23 cellular contexts compared by ENCODE assay signal in genomic region chr9:94999832-95000231, GRCh38.
DNase-seq lines count a peak whose midpoint lies in the region; ATAC-seq, FAIRE-seq and TF ChIP-seq lines count a peak whose summit lies in the region.
"Had no signal": no experiment of that assay in that cellular context is flagged by ENCODE, and none has a peak within 500 bp of the region (broad histone marks: within the 10 kb centered on the region; RNA-seq: fewer than 3 reads in every experiment).

No MANE protein-coding gene starts in this region.

- no peak for TF ChIP-seq EP300 in A549 (IDR thresholded peaks at IDR 0.05)

- ATAC-seq in A549, result no peak
- ATAC-seq in HG02610 (IDR thresholded peaks at IDR 0.05; ENCODE audit: unreplicated experiment), result no peak
- ATAC-seq: activated CD4-positive, alpha-beta T cell treated with anti-CD3 and anti-CD28 coated beads for 36 hours had no signal

- TF ChIP-seq CTCF in A549 (IDR thresholded peaks at IDR 0.05) (no peak), GM10248 (IDR thresholded peaks at IDR 0.05; ENCODE audit: control extremely low read depth, extremely low read depth, low read depth, missing control alignments) (no peak)

- WGBS in A549 (ENCODE audit: missing lambda C conversion rate), result 44% methylated on average over 3 of the region's 3 CpGs

- H3K9ac ChIP-seq in endocrine pancreas (ENCODE audit: control insufficient read depth, insufficient read depth, low read length), result no peak overlapping the region
- no peak overlapping the region for H3K9ac ChIP-seq in muscle layer of colon (ENCODE audit: low read length)
- H3K9ac ChIP-seq in stomach smooth muscle (ENCODE audit: low read length in 2 of 2), result peak overlapping the region; percentile 26 to 30

- no peaks in the 10 kb centered on the region for H3K9me3 ChIP-seq in A549
- H3K9me3 ChIP-seq in endocrine pancreas (ENCODE audit: control insufficient read depth, low read length), result no peaks in the 10 kb centered on the region
- H3K9me3 ChIP-seq in muscle layer of colon (ENCODE audit: low read length), result no peaks in the 10 kb centered on the region
- no peaks in the 10 kb centered on the region for H3K9me3 ChIP-seq in stomach smooth muscle (ENCODE audit: control insufficient read depth in 2 of 2, low read length in 2 of 2)
- H3K9me3 ChIP-seq: BE2C had no signal

- H3K4me1 ChIP-seq in A549, result peaks cover 67% of the 10 kb centered on the region
- peaks cover 8% of the 10 kb centered on the region for H3K4me1 ChIP-seq in endocrine pancreas (ENCODE audit: control insufficient read depth, insufficient read depth, low read length)
- peaks cover 29% of the 10 kb centered on the region for H3K4me1 ChIP-seq in muscle layer of colon (ENCODE audit: insufficient read depth, low read length)
- H3K4me1 ChIP-seq in stomach smooth muscle (ENCODE audit: control insufficient read depth, insufficient read depth, low read length), result peaks cover 28% of the 10 kb centered on the region

- TF ChIP-seq POLR2A in A549 (IDR thresholded peaks at IDR 0.05; ENCODE audit: low read length), result no peak

- H3K27ac ChIP-seq in A549 (peak overlapping the region; percentile 44 to 100), muscle layer of colon (ENCODE audit: low read depth, low read length) (peak overlapping the region; percentile 64), stomach smooth muscle (ENCODE audit: low read length) (peak overlapping the region; percentile 42)
- H3K27ac ChIP-seq: PC-9 had no signal

- POLR2A ChIA-PET in A549 (lab: Yijun Ruan, JAX) (interaction anchor here (0.6 kb wide), 1 partner anchor 96 kb away, joined by 3 read pairs; no protein-coding TSS in a partner anchor), GM10248 (lab: Yijun Ruan, JAX) (interaction anchor here (0.6 kb wide), 1 partner anchor 54 kb away, joined by 3 read pairs; no protein-coding TSS in a partner anchor)

- FAIRE-seq in A549 (lab: Jason Lieb, UNC), result no peak
- FAIRE-seq: astrocyte had no signal

- H3K4me3 ChIP-seq in A549 (no peak overlapping the region), endocrine pancreas (ENCODE audit: control insufficient read depth, insufficient read depth, low read length) (peak overlapping the region; percentile 47), muscle layer of colon (ENCODE audit: low read depth in 1 of 2, low read length in 2 of 2) (no peak overlapping the region), stomach smooth muscle (ENCODE audit: low read length in 2 of 2) (peak overlapping the region; percentile 23 to 29)
- H3K4me3 ChIP-seq: PC-9 had no signal

- TF ChIP-seq RAD21 in A549 (conservative IDR thresholded peaks at IDR 0.05 in 1 of 2, IDR thresholded peaks at IDR 0.05 in 1 of 2), result no peak

- DNase-seq in A549 (ENCODE audit: low read depth in 1 of 2, low spot score in 1 of 2), result no peak
- DNase-seq in ecto neural progenitor cell (ENCODE audit: low spot score), result no peak
- no peak for DNase-seq in kidney tubule cell (ENCODE audit: low spot score)
- no peak for DNase-seq in GM10248 (ENCODE audit: extremely low spot score)
- DNase-seq: activated CD4-positive, alpha-beta T cell treated with anti-CD3 and anti-CD28 coated beads for 36 hours; activated CD8-positive, alpha-beta memory T cell treated with anti-CD3 and anti-CD28 coated beads for 24 hours; activated effector memory CD4-positive, alpha-beta T cell treated with Interleukin-2 at 50 U/mL for 16 hours; activated naive CD8-positive, alpha-beta T cell treated with anti-CD3 and anti-CD28 coated beads for 36 hours; BE2C; caudate nucleus; naive B cell; NCI-H1092 treated with DMSO at 0.1 percent for 48 hours; NCI-H187 treated with DMSO at 0.1 percent for 48 hours; NCI-H526 treated with DMSO at 0.1 percent for 48 hours; nucleus accumbens; PC-9; SHP77; stimulated activated CD4-positive, alpha-beta T cell treated with anti-CD3 and anti-CD28 coated beads, Interleukin-2, amount 100 ng/mL, for 48 hours had no signal

- H3K4me2 ChIP-seq in A549, result no peak overlapping the region
- H3K4me2 ChIP-seq: PC-9 had no signal

- H3K27me3 ChIP-seq in endocrine pancreas (ENCODE audit: control insufficient read depth, insufficient read depth, low read length), result no peaks in the 10 kb centered on the region
- H3K27me3 ChIP-seq in muscle layer of colon (ENCODE audit: control insufficient read depth in 1 of 2, insufficient read depth in 2 of 2, low read length in 2 of 2), result no peaks in the 10 kb centered on the region
- H3K27me3 ChIP-seq in stomach smooth muscle (ENCODE audit: control insufficient read depth in 1 of 2, insufficient read depth in 2 of 2, low read length in 2 of 2), result no peaks in the 10 kb centered on the region
- H3K27me3 ChIP-seq: BE2C had no signal

- H3K36me3 ChIP-seq in endocrine pancreas (ENCODE audit: control insufficient read depth, insufficient read depth, low read length) (no peaks in the 10 kb centered on the region), muscle layer of colon (ENCODE audit: insufficient read depth, low read length) (no peaks in the 10 kb centered on the region), stomach smooth muscle (ENCODE audit: control insufficient read depth in 2 of 2, insufficient read depth in 2 of 2, low read length in 2 of 2) (no peaks in the 10 kb centered on the region)
- H3K36me3 ChIP-seq: BE2C had no signal

- CTCF ChIA-PET in A549 (lab: Yijun Ruan, JAX) (no interaction called here), GM10248 (lab: Yijun Ruan, JAX) (interaction anchor here (1.3 kb wide), 1 partner anchor 11 kb away, joined by 3 read pairs; no protein-coding TSS in a partner anchor)

TF ChIP-seq in A549, 52 proteins besides CTCF, POLR2A, EP300 and RAD21:
- no peak for TF ChIP-seq RCOR1 (IDR thresholded peaks at IDR 0.05; ENCODE audit: low read depth, low read length)
- TF ChIP-seq FOSL2 (IDR thresholded peaks at IDR 0.05), result no peak
- TF ChIP-seq FOSL2 (CRISPR knock-in tag; IDR thresholded peaks at IDR 0.05), result no peak
- no peak for TF ChIP-seq FOSB (CRISPR knock-in tag; IDR thresholded peaks at IDR 0.05)
- TF ChIP-seq EHMT2 (IDR thresholded peaks at IDR 0.05; ENCODE audit: low read depth), result no peak
- TF ChIP-seq JUN (IDR thresholded peaks at IDR 0.05), result no peak
- TF ChIP-seq HMGXB4 (CRISPR knock-in tag; IDR thresholded peaks at IDR 0.05; ENCODE audit: borderline replicate concordance), result no peak
TF ChIP-seq in A549: peak in this region for 0.

Comparison
In these comparisons a context has a peak if more than half of its experiments do, and no peak if none do; other contexts are left out.
1. H3K4me3 ChIP-seq: peak in endocrine pancreas (single experiment) and stomach smooth muscle (2 of 2); none in A549 (single experiment) and muscle layer of colon (0 of 2).
2. H3K9ac ChIP-seq: peak in stomach smooth muscle (2 of 2); none in endocrine pancreas (single experiment) and muscle layer of colon (single experiment).
3. Peak in every context shown above with its lines, with median percentiles within 50 percentile points of each other: H3K27ac ChIP-seq.